8 cellular contexts compared by ENCODE assay signal in the genomic region with DNA sequence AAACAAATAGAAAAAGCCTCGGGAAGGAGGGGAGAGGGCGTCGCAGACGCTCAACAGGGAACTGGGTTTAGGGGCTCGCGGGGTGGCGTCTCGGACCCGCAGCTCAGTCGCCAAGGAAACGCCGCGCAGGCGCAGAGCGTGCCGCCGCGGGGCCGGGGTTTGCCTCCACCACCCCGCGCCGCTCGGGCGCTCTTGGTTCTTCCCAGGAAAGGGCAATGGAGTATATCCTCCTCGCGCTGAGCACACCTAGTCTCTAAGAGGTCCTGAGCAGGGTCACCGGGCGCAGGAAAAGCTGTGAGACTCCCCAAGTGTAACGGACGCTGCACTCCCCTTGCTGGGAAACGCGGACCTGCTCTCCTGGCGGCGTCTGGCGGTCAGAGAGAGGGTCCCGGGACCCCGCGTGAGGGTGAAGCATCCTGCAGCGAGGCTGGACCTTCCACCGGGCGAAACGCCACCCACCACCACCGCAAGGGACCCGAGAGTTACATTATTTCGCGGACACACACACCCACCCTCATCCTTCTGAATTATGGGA. TPM values are rescaled to one million over a fixed set of nuclear protein-coding genes. Genes with fewer than 3 reads are reported as not detected.
DNase-seq lines count a peak whose midpoint lies in the region; ATAC-seq and TF ChIP-seq lines count a peak whose summit lies in the region.

No MANE protein-coding gene starts in this region.

- peaks cover 2% of the 10 kb centered on the region for H3K9me3 Mint-ChIP-seq in neural progenitor cell

- H3K4me3 ChIP-seq in AG04449 (ENCODE audit: low read depth, low read length) (peak overlapping the region; percentile 67), fibroblast of the aortic adventitia (ENCODE audit: low read depth, low read length) (peak overlapping the region; percentile 75), neural progenitor cell (peak overlapping the region; percentile 93), urinary bladder (ENCODE audit: low read depth, low read length) (peak overlapping the region; percentile 57)

- no peak for TF ChIP-seq CTCF in AG04449 (IDR thresholded peaks at IDR 0.05; ENCODE audit: insufficient read depth, low read length, missing control alignments)
- no peak for TF ChIP-seq CTCF in fibroblast of the aortic adventitia (IDR thresholded peaks at IDR 0.05; ENCODE audit: insufficient read depth, low read length)
- no peak for TF ChIP-seq CTCF in neural progenitor cell (IDR thresholded peaks at IDR 0.05)

- no peak for DNase-seq in AG04449 (ENCODE audit: low read depth, low spot score)
- DNase-seq in NCI-H748 treated with DMSO at 0.1 percent for 48 hours (lab: John Stamatoyannopoulos, UW): peak; percentile 26
- peak; percentile 65 to 70 for DNase-seq in activated T-cell treated with anti-CD3 and anti-CD28 coated beads, Interleukin-2, amount 50 U/mL, for 48 hours
- peak; percentile 23 for DNase-seq in fibroblast of the aortic adventitia (ENCODE audit: low read depth)
- peak; percentile 93 for DNase-seq in neural progenitor cell (ENCODE audit: low spot score)

- peak overlapping the region; percentile 81 for H2AFZ ChIP-seq in neural progenitor cell (replicated peaks)

- H3K9ac ChIP-seq in neural progenitor cell: peak overlapping the region; percentile 66

- peaks cover 73% of the 10 kb centered on the region for H3K4me1 ChIP-seq in neural progenitor cell
- no peaks in the 10 kb centered on the region for H3K4me1 ChIP-seq in urinary bladder (ENCODE audit: insufficient read depth)

- H3K4me2 ChIP-seq in neural progenitor cell: peak overlapping the region; percentile 89

- H3F3A ChIP-seq in neural progenitor cell (ENCODE audit: low read depth): peaks cover 52% of the 10 kb centered on the region

- under 1% methylated on average over 46 of the region's 46 CpGs for WGBS in urinary bladder

- H3K27me3 ChIP-seq in neural progenitor cell: no peaks in the 10 kb centered on the region

- H3K79me2 ChIP-seq in neural progenitor cell (ENCODE audit: low read depth): peaks cover 56% of the 10 kb centered on the region

- H3K27ac ChIP-seq in neural progenitor cell: no peak overlapping the region
- H3K27ac ChIP-seq in urinary bladder (ENCODE audit: low read depth): no peak overlapping the region

- H3K9me3 ChIP-seq in neural progenitor cell (ENCODE audit: low read depth): no peaks in the 10 kb centered on the region

- peak; percentile 42 for ATAC-seq in GM19035 (IDR thresholded peaks at IDR 0.05; ENCODE audit: unreplicated experiment)
- peak; percentile 45 for ATAC-seq in HG03439 (IDR thresholded peaks at IDR 0.05; ENCODE audit: unreplicated experiment)

- H3K36me3 ChIP-seq in neural progenitor cell (no peaks in the 10 kb centered on the region), urinary bladder (ENCODE audit: insufficient read depth) (no peaks in the 10 kb centered on the region)

- peak overlapping the region; percentile 98 for H3K27ac Mint-ChIP-seq in neural progenitor cell

- POLR2A ChIA-PET in AG04449 (lab: Yijun Ruan, JAX): no interaction called here

- CTCF ChIA-PET in AG04449 (lab: Yijun Ruan, JAX): interaction anchor here (1.1 kb wide), 1 partner anchor 10 kb away, joined by 3 read pairs; no protein-coding TSS in a partner anchor

- H3K4me1 Mint-ChIP-seq in neural progenitor cell: peaks cover 76% of the 10 kb centered on the region

- no peaks in the 10 kb centered on the region for H4K20me1 ChIP-seq in neural progenitor cell (ENCODE audit: low read depth)

- H3K36me3 Mint-ChIP-seq in neural progenitor cell: peaks cover 6% of the 10 kb centered on the region

- no peaks in the 10 kb centered on the region for H3K27me3 Mint-ChIP-seq in neural progenitor cell (ENCODE audit: insufficient read depth, low read depth)

- peak overlapping the region; percentile 99 for H3K4me3 Mint-ChIP-seq in neural progenitor cell

RNA-seq across cellular contexts. Expression of gene PLCH1, which starts 0.7 kb away (rescaled TPM):
- total RNA-seq in fibroblast of the aortic adventitia (ENCODE audit: low replicate concordance) (0.09 TPM in 1 of 2 replicates, not detected in the other), neural progenitor cell (ENCODE audit: low replicate concordance) (28.8 and 32.0 TPM in 2 replicates), urinary bladder (3.2 TPM)
- polyA plus RNA-seq in urinary bladder: 0.27 TPM
